Comparison of ENCODE assay signal across 1 cellular context in the genomic region with DNA sequence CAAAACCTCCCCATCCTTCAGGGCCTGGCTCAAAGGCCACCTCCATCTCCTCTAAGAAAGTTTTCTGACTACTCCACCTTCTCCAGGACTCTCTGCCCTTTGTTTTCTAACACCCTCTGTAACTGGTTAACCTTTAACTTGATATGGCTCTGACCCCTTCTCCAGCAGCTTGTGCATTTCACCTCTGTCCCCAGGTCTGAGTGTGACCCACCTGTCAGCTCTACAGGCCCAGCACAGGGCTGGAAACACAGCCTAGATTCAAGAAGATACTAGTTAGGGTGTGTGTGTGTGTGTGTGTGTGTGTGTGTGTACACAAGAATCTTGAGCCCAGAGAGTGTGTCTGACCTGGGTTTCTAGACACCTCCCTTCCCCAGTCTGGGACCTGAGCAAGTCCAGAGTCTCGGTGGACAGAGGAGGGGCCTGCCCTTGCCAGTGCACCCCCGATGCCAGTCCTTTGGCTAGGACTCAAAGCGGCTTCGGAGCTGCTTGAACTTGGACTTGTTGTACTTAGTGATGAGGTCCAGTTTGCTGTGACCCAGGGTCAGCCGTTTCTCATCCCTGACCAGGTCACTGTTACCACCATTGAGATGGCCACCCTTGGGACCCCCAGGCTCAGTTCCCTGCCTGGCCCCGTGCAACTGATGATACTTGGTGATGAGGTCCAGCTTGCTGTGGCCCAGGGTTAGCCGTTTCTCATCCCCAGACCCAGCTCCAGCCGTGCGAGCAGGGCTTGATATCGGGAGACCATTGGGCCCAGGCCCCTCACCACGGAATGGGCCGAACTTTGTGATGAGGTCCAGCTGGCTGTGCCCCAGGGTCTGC.
TF ChIP-seq lines count a peak whose summit lies in the region.

No MANE protein-coding gene starts in this region.

TF ChIP-seq in GM23338, 12 proteins besides CTCF, POLR2A, EP300 and RAD21:
- TF ChIP-seq EZH2phosphoT487 (IDR thresholded peaks at IDR 0.05; ENCODE audit: unreplicated experiment) (no peak), ZNF114 (CRISPR knock-in tag; IDR thresholded peaks at IDR 0.05) (no peak), POLR2AphosphoS5 (IDR thresholded peaks at IDR 0.05; ENCODE audit: low read depth) (no peak), EZH2 (IDR thresholded peaks at IDR 0.05; ENCODE audit: low read depth, unreplicated experiment) (no peak), NANOG (IDR thresholded peaks at IDR 0.05; ENCODE audit: borderline replicate concordance) (no peak), ZNF462 (CRISPR knock-in tag; IDR thresholded peaks at IDR 0.05) (no peak), REST (IDR thresholded peaks at IDR 0.05; ENCODE audit: unreplicated experiment) (no peak), CREB1 (CRISPR knock-in tag; IDR thresholded peaks at IDR 0.05; ENCODE audit: low read depth) (no peak), STAT1 (IDR thresholded peaks at IDR 0.05; ENCODE audit: unreplicated experiment) (no peak), ZNF331 (CRISPR knock-in tag; IDR thresholded peaks at IDR 0.05; ENCODE audit: low read depth) (no peak), JUNB (IDR thresholded peaks at IDR 0.05; ENCODE audit: unreplicated experiment) (no peak)
- TF ChIP-seq, protein P1, sequence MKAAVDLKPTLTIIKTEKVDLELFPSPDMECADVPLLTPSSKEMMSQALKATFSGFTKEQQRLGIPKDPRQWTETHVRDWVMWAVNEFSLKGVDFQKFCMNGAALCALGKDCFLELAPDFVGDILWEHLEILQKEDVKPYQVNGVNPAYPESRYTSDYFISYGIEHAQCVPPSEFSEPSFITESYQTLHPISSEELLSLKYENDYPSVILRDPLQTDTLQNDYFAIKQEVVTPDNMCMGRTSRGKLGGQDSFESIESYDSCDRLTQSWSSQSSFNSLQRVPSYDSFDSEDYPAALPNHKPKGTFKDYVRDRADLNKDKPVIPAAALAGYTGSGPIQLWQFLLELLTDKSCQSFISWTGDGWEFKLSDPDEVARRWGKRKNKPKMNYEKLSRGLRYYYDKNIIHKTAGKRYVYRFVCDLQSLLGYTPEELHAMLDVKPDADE (IDR thresholded peaks at IDR 0.05): no peak
